8 cellular contexts compared by ENCODE assay signal in the genomic region with DNA sequence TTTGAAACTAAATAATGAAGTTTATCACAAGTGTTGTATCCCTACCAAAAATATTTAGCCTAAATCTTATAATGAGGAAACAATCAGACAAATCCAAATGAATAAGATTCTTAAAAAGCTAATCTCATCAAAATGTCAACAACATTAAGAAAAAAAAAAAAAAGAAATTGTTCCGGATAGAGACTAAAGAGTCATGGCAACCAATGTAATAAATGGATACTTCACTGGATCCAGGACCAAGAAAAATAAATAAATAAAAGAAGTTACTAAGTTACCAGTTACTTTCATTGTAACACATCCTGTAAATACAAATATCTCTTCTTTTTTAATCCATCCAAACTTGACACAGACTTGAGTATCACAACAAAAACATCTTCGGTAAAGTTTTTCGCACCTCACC. TPM values are rescaled to one million over a fixed set of nuclear protein-coding genes. Genes with fewer than 3 reads are reported as not detected.
DNase-seq lines count a peak whose midpoint lies in the region; TF ChIP-seq lines count a peak whose summit lies in the region.

No MANE protein-coding gene starts in this region.

- H3K4me3 ChIP-seq in ascending aorta (peak overlapping the region; percentile 78 to 84), liver (ENCODE audit: low read depth in 1 of 3, low read length in 3 of 3) (peak overlapping the region; percentile 74 to 100 (median 98))

- H3K9me3 Mint-ChIP-seq in activated naive CD4-positive, alpha-beta T cell treated with anti-CD3 and anti-CD28 coated beads, Interleukin-2, amount 50 U/mL, for 24 hours = no peaks in the 10 kb centered on the region
- H3K9me3 Mint-ChIP-seq in type B pancreatic cell = no peaks in the 10 kb centered on the region

- intact Hi-C loops in ascending aorta (cut with DNase I) = loop anchor here (1.0 to 2.0 kb wide), 5 partner anchors 42 to 456 kb away; a partner anchor contains a TSS

- 2% methylated on average over 3 of the region's 3 CpGs for WGBS in liver

- TF ChIP-seq CTCF in ascending aorta (IDR thresholded peaks at IDR 0.05) (no peak), liver (IDR thresholded peaks at IDR 0.05; ENCODE audit: low read depth, low read length, missing input control) (no peak), type B pancreatic cell (conservative IDR thresholded peaks at IDR 0.05) (no peak)

- peaks cover 53% of the 10 kb centered on the region for H3K4me1 Mint-ChIP-seq in activated naive CD4-positive, alpha-beta T cell treated with anti-CD3 and anti-CD28 coated beads, Interleukin-2, amount 50 U/mL, for 24 hours
- H3K4me1 Mint-ChIP-seq in type B pancreatic cell (ENCODE audit: unreplicated experiment) = peaks cover 16% of the 10 kb centered on the region

- H3K36me3 ChIP-seq in ascending aorta (peaks cover 28 to 29% of the 10 kb centered on the region in 2 donors), liver (ENCODE audit: control insufficient read depth in 4 of 4, insufficient read depth in 3 of 4, low read depth in 1 of 4, low read length in 3 of 4) (peaks cover 6 to 28% (median 22%) of the 10 kb centered on the region in 4 donors)

- no peak for TF ChIP-seq RAD21 in liver (IDR thresholded peaks at IDR 0.05)

- H3K27me3 Mint-ChIP-seq in activated naive CD4-positive, alpha-beta T cell treated with anti-CD3 and anti-CD28 coated beads, Interleukin-2, amount 50 U/mL, for 24 hours = no peaks in the 10 kb centered on the region
- no peaks in the 10 kb centered on the region for H3K27me3 Mint-ChIP-seq in type B pancreatic cell

- peaks cover 7 to 10% of the 10 kb centered on the region in 2 donors for H3K4me1 ChIP-seq in ascending aorta
- H3K4me1 ChIP-seq in liver (ENCODE audit: control insufficient read depth in 4 of 4, insufficient read depth in 4 of 4, low read length in 3 of 4) = peaks cover 6 to 22% (median 12%) of the 10 kb centered on the region in 4 donors

- peak overlapping the region; percentile 100 for H3K4me3 Mint-ChIP-seq in activated naive CD4-positive, alpha-beta T cell treated with anti-CD3 and anti-CD28 coated beads, Interleukin-2, amount 50 U/mL, for 24 hours
- H3K4me3 Mint-ChIP-seq in type B pancreatic cell = peak overlapping the region; percentile 99

- no peaks in the 10 kb centered on the region for H3K27me3 ChIP-seq in ascending aorta
- H3K27me3 ChIP-seq in liver (ENCODE audit: control insufficient read depth in 4 of 4, insufficient read depth in 4 of 4, low read length in 3 of 4) = no peaks in the 10 kb centered on the region

- H3K9me3 ChIP-seq in ascending aorta = no peaks in the 10 kb centered on the region
- no peaks in the 10 kb centered on the region for H3K9me3 ChIP-seq in liver (ENCODE audit: control insufficient read depth in 4 of 4, low read length in 3 of 4)

- peak overlapping the region; percentile 100 for H3K27ac Mint-ChIP-seq in activated naive CD4-positive, alpha-beta T cell treated with anti-CD3 and anti-CD28 coated beads, Interleukin-2, amount 50 U/mL, for 24 hours
- peak overlapping the region; percentile 99 for H3K27ac Mint-ChIP-seq in type B pancreatic cell

- peak overlapping the region; percentile 79 to 87 for H3K27ac ChIP-seq in ascending aorta
- H3K27ac ChIP-seq in liver (ENCODE audit: low read depth in 1 of 2, low read length in 2 of 2) = peak overlapping the region; percentile 93

- no peak for DNase-seq in activated naive CD4-positive, alpha-beta T cell treated with anti-CD3 and anti-CD28 coated beads, Interleukin-2, amount 50 U/mL, for 16 hours
- no peak for DNase-seq in ascending aorta (ENCODE audit: low spot score in 2 of 2)
- no peak for DNase-seq in type B pancreatic cell (ENCODE audit: extremely low spot score, unreplicated experiment)
- no peak for DNase-seq in DMS79 treated with DMSO at 0.1 percent for 48 hours (lab: John Stamatoyannopoulos, UW)
- no peak for DNase-seq in RPMI8226
- no peak for DNase-seq in cerebellar cortex (ENCODE audit: low spot score)

- peaks cover 5% of the 10 kb centered on the region for H3K36me3 Mint-ChIP-seq in activated naive CD4-positive, alpha-beta T cell treated with anti-CD3 and anti-CD28 coated beads, Interleukin-2, amount 50 U/mL, for 24 hours
- peaks cover 4% of the 10 kb centered on the region for H3K36me3 Mint-ChIP-seq in type B pancreatic cell

- peak overlapping the region; percentile 79 to 98 for H3K9ac ChIP-seq in liver (ENCODE audit: low read depth in 1 of 2, low read length in 2 of 2)

TF ChIP-seq in liver, 16 proteins besides CTCF, POLR2A, EP300 and RAD21:
- TF ChIP-seq GABPA (IDR thresholded peaks at IDR 0.05 in 1 of 2, conservative IDR thresholded peaks at IDR 0.05 in 1 of 2) = no peak
- TF ChIP-seq FOXA2 (IDR thresholded peaks at IDR 0.05) = no peak
- no peak for TF ChIP-seq NR2F2 (IDR thresholded peaks at IDR 0.05)
- TF ChIP-seq, protein P1, sequence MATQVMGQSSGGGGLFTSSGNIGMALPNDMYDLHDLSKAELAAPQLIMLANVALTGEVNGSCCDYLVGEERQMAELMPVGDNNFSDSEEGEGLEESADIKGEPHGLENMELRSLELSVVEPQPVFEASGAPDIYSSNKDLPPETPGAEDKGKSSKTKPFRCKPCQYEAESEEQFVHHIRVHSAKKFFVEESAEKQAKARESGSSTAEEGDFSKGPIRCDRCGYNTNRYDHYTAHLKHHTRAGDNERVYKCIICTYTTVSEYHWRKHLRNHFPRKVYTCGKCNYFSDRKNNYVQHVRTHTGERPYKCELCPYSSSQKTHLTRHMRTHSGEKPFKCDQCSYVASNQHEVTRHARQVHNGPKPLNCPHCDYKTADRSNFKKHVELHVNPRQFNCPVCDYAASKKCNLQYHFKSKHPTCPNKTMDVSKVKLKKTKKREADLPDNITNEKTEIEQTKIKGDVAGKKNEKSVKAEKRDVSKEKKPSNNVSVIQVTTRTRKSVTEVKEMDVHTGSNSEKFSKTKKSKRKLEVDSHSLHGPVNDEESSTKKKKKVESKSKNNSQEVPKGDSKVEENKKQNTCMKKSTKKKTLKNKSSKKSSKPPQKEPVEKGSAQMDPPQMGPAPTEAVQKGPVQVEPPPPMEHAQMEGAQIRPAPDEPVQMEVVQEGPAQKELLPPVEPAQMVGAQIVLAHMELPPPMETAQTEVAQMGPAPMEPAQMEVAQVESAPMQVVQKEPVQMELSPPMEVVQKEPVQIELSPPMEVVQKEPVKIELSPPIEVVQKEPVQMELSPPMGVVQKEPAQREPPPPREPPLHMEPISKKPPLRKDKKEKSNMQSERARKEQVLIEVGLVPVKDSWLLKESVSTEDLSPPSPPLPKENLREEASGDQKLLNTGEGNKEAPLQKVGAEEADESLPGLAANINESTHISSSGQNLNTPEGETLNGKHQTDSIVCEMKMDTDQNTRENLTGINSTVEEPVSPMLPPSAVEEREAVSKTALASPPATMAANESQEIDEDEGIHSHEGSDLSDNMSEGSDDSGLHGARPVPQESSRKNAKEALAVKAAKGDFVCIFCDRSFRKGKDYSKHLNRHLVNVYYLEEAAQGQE (IDR thresholded peaks at IDR 0.05) = no peak
- TF ChIP-seq JUND (IDR thresholded peaks at IDR 0.05) = no peak
- no peak for TF ChIP-seq YY1 (IDR thresholded peaks at IDR 0.05)
- TF ChIP-seq, protein P2, sequence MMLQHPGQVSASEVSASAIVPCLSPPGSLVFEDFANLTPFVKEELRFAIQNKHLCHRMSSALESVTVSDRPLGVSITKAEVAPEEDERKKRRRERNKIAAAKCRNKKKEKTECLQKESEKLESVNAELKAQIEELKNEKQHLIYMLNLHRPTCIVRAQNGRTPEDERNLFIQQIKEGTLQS (IDR thresholded peaks at IDR 0.05) = no peak
- no peak for TF ChIP-seq HNF4A (conservative IDR thresholded peaks at IDR 0.05)
- no peak for TF ChIP-seq SP1 (IDR thresholded peaks at IDR 0.05)
- TF ChIP-seq, protein P3, sequence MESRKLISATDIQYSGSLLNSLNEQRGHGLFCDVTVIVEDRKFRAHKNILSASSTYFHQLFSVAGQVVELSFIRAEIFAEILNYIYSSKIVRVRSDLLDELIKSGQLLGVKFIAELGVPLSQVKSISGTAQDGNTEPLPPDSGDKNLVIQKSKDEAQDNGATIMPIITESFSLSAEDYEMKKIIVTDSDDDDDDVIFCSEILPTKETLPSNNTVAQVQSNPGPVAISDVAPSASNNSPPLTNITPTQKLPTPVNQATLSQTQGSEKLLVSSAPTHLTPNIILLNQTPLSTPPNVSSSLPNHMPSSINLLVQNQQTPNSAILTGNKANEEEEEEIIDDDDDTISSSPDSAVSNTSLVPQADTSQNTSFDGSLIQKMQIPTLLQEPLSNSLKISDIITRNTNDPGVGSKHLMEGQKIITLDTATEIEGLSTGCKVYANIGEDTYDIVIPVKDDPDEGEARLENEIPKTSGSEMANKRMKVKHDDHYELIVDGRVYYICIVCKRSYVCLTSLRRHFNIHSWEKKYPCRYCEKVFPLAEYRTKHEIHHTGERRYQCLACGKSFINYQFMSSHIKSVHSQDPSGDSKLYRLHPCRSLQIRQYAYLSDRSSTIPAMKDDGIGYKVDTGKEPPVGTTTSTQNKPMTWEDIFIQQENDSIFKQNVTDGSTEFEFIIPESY (IDR thresholded peaks at IDR 0.05) = no peak
- no peak for TF ChIP-seq EGR1 (IDR thresholded peaks at IDR 0.05; ENCODE audit: low read depth in 2 of 2)
- TF ChIP-seq HNF4G (IDR thresholded peaks at IDR 0.05) = no peak
- TF ChIP-seq TAF1 (conservative IDR thresholded peaks at IDR 0.05) = no peak
- TF ChIP-seq, protein P4, sequence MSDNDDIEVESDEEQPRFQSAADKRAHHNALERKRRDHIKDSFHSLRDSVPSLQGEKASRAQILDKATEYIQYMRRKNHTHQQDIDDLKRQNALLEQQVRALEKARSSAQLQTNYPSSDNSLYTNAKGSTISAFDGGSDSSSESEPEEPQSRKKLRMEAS (IDR thresholded peaks at IDR 0.05) = no peak

RNA-seq across cellular contexts. Expression of a gene that starts 0.6 kb away (rescaled TPM):
- total RNA-seq in ascending aorta = 41.1 TPM
- total RNA-seq in liver = 10 to 100 TPM; 11.5 to 16.8 TPM
- 10 to 100 TPM; 20.3 to 34.1 TPM for polyA plus RNA-seq in liver
- 38.2 and 47.9 TPM in 2 replicates for total RNA-seq in type B pancreatic cell (ENCODE audit: low replicate concordance)

RNA-seq across cellular contexts. Expression of a gene that starts 0.8 kb away (rescaled TPM):
- total RNA-seq in ascending aorta = 22.4 TPM
- 10 to 100 TPM; 43.4 to 44.6 TPM for total RNA-seq in liver
- polyA plus RNA-seq in liver = 10 to 100 TPM; 50.6 to 92.8 TPM
- 91.5 and 98.6 TPM in 2 replicates for total RNA-seq in type B pancreatic cell (ENCODE audit: low replicate concordance)

RNA-seq across cellular contexts. Expression of a gene that starts 41.1 kb away (rescaled TPM):
- total RNA-seq in ascending aorta (23.9 TPM), liver (10 to 100 TPM; 26.5 to 29.4 TPM), type B pancreatic cell (ENCODE audit: low replicate concordance) (53.8 and 69.5 TPM in 2 replicates)
- polyA plus RNA-seq in liver = 10 to 100 TPM; 14.9 to 21.8 TPM

RNA-seq across cellular contexts. Expression of a gene that starts 49.0 kb away (rescaled TPM):
- 3.1 TPM for total RNA-seq in ascending aorta
- 1 to 10 TPM; 4.2 to 7.3 TPM for total RNA-seq in liver
- 1 to 10 TPM; 2.4 to 4.2 TPM for polyA plus RNA-seq in liver
- total RNA-seq in type B pancreatic cell (ENCODE audit: low replicate concordance) = 5.4 and 18.3 TPM in 2 replicates
